ENCODE assay signal across 8 cellular contexts in the genomic region with DNA sequence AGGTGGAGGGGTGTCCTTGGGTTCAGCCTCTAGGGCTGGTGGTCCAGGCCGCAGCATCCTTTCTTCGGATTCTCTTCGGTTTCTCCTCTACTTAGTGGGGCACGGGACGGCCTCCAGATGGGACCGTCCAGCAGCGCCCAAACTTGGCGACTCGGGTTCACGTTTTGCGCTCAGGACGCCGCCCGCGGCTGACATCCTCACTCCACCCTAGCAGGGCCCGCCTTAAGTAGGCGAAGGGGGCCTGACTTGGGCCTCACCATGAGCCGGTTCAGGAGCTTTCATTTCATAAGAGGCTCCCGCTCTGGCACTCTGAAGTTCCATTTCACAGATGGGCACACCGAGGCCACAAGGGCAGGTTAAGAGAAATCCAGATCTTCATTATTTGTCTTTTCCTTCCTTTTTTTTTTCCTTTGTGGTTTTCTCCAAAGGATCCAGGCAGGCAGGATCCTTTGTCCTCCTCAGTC.
DNase-seq lines count a peak whose midpoint lies in the region; ATAC-seq and TF ChIP-seq lines count a peak whose summit lies in the region.

No MANE protein-coding gene starts in this region.

- H3K79me2 ChIP-seq in OCI-LY1 (ENCODE audit: insufficient read depth, low read length): no peaks in the 10 kb centered on the region

- H3K27me3 ChIP-seq in OCI-LY1 (ENCODE audit: insufficient read depth, low read length): peaks cover 12% of the 10 kb centered on the region; the same call in 1 of the 2 replicates
- peaks cover 0 to 15% (median 2%) of the 10 kb centered on the region in 4 donors for H3K27me3 ChIP-seq in esophagus muscularis mucosa
- no peaks in the 10 kb centered on the region for H3K27me3 ChIP-seq in sigmoid colon
- peaks cover 0 to 53% of the 10 kb centered on the region in 2 donors for H3K27me3 ChIP-seq in tibial artery

- H3K9ac ChIP-seq in OCI-LY1 (ENCODE audit: low read length): peak overlapping the region; percentile 64

- no peak overlapping the region for H3K27ac ChIP-seq in OCI-LY1 (ENCODE audit: low read depth, low read length, poor library complexity, severe bottlenecking)
- no peak overlapping the region for H3K27ac ChIP-seq in esophagus muscularis mucosa (replicated peaks in 1 of 4)
- H3K27ac ChIP-seq in sigmoid colon: peak overlapping the region in 2 of 4 donors; percentile 12 to 87
- no peak overlapping the region for H3K27ac ChIP-seq in tibial artery

- H3K27me3 Mint-ChIP-seq in activated naive CD4-positive, alpha-beta T cell treated with anti-CD3 and anti-CD28 coated beads for 36 hours (ENCODE audit: low read depth): peaks cover 17% of the 10 kb centered on the region

- no peaks in the 10 kb centered on the region for H3K9me3 Mint-ChIP-seq in activated naive CD4-positive, alpha-beta T cell treated with anti-CD3 and anti-CD28 coated beads for 36 hours

- no peaks in the 10 kb centered on the region for H4K20me1 ChIP-seq in OCI-LY1 (ENCODE audit: insufficient read depth, low read length)

- H2AFZ ChIP-seq in OCI-LY1 (ENCODE audit: low read length): no peak overlapping the region

- H3K4me1 ChIP-seq in OCI-LY1 (ENCODE audit: insufficient read depth, low read length, severe bottlenecking): peaks cover 26% of the 10 kb centered on the region
- peaks cover 17 to 39% (median 29%) of the 10 kb centered on the region in 4 donors for H3K4me1 ChIP-seq in esophagus muscularis mucosa
- peaks cover 0 to 47% (median 32%) of the 10 kb centered on the region in 4 donors for H3K4me1 ChIP-seq in sigmoid colon
- H3K4me1 ChIP-seq in tibial artery: peaks cover 0 to 40% (median 19%) of the 10 kb centered on the region in 4 donors

- CTCF ChIA-PET in activated naive CD4-positive, alpha-beta T cell treated with anti-CD3 and anti-CD28 coated beads for 36 hours (lab: Charles Lee): interaction anchor here (1.1 kb wide), 1 partner anchor 247 kb away, joined by 3 read pairs; no protein-coding TSS in a partner anchor

- H3K27ac Mint-ChIP-seq in activated naive CD4-positive, alpha-beta T cell treated with anti-CD3 and anti-CD28 coated beads for 36 hours: peak overlapping the region; percentile 24

- TF ChIP-seq POLR2A in esophagus muscularis mucosa (IDR thresholded peaks at IDR 0.05; ENCODE audit: low read depth) (no peak), sigmoid colon (IDR thresholded peaks at IDR 0.05) (no peak)

- peaks cover 18% of the 10 kb centered on the region for H3K4me1 Mint-ChIP-seq in activated naive CD4-positive, alpha-beta T cell treated with anti-CD3 and anti-CD28 coated beads for 36 hours (ENCODE audit: low read depth)

- H3K9me3 ChIP-seq in OCI-LY1 (ENCODE audit: low read length) (no peaks in the 10 kb centered on the region), esophagus muscularis mucosa (no peaks in the 10 kb centered on the region), sigmoid colon (no peaks in the 10 kb centered on the region), tibial artery (no peaks in the 10 kb centered on the region)

- peak overlapping the region; percentile 69 for H3K4me3 Mint-ChIP-seq in activated naive CD4-positive, alpha-beta T cell treated with anti-CD3 and anti-CD28 coated beads for 36 hours

- H3F3A ChIP-seq in OCI-LY1 (ENCODE audit: insufficient read depth, low read length): no peaks in the 10 kb centered on the region

- H3K4me2 ChIP-seq in OCI-LY1 (ENCODE audit: low read length): peak overlapping the region; percentile 79

- WGBS in esophagus muscularis mucosa: 74% methylated on average over 6 of the region's 20 CpGs
- WGBS in sigmoid colon, 2 donors: 9 to 37% methylated on average over 20 of the region's 20 CpGs

- no peak for TF ChIP-seq CTCF in OCI-LY1 (IDR thresholded peaks at IDR 0.05; ENCODE audit: low read length)
- no peak for TF ChIP-seq CTCF in esophagus muscularis mucosa (IDR thresholded peaks at IDR 0.05)
- TF ChIP-seq CTCF in sigmoid colon (IDR thresholded peaks at IDR 0.05): no peak
- no peak for TF ChIP-seq CTCF in tibial artery (IDR thresholded peaks at IDR 0.05)

- no peaks in the 10 kb centered on the region for H3K9me2 ChIP-seq in OCI-LY1 (ENCODE audit: low read depth, low read length)

- ATAC-seq in GM21737 (IDR thresholded peaks at IDR 0.05; ENCODE audit: unreplicated experiment): no peak

- TF ChIP-seq EP300 in esophagus muscularis mucosa (IDR thresholded peaks at IDR 0.05) (no peak), sigmoid colon (IDR thresholded peaks at IDR 0.05) (no peak)

- H3K4me3 ChIP-seq in OCI-LY1 (ENCODE audit: low read depth, low read length, poor library complexity, severe bottlenecking): peak overlapping the region; percentile 67
- peak overlapping the region; percentile 54 to 71 (median 55) for H3K4me3 ChIP-seq in esophagus muscularis mucosa
- peak overlapping the region in 3 of 4 donors; percentile 46 to 58 (median 58) for H3K4me3 ChIP-seq in sigmoid colon
- H3K4me3 ChIP-seq in tibial artery: peak overlapping the region in 1 of 2 donors; percentile 53

- no peaks in the 10 kb centered on the region for H3K36me3 ChIP-seq in OCI-LY1 (ENCODE audit: insufficient read depth, low read length)
- H3K36me3 ChIP-seq in esophagus muscularis mucosa: no peaks in the 10 kb centered on the region
- no peaks in the 10 kb centered on the region for H3K36me3 ChIP-seq in sigmoid colon
- H3K36me3 ChIP-seq in tibial artery: no peaks in the 10 kb centered on the region

- intact Hi-C loops in activated naive CD4-positive, alpha-beta T cell treated with anti-CD3 and anti-CD28 coated beads for 36 hours (cut with micrococcal nuclease): loop anchor here (2.0 to 5.0 kb wide), 3 partner anchors 43 to 213 kb away; no protein-coding TSS in a partner anchor
- intact Hi-C loops in esophagus muscularis mucosa (cut with DNase I): no loop called here
- intact Hi-C loops in sigmoid colon (cut with DNase I): loop anchor here (5.0 kb wide), 1 partner anchor 40 kb away; no protein-coding TSS in a partner anchor
- intact Hi-C loops in tibial artery (cut with DNase I; ENCODE audit: low total_unique reads): no loop called here

- DNase-seq in activated naive CD4-positive, alpha-beta T cell treated with anti-CD3 and anti-CD28 coated beads for 36 hours: no peak
- no peak for DNase-seq in activated naive CD4-positive, alpha-beta T cell treated with Interleukin-2 at 50 U/mL for 16 hours
- DNase-seq in esophagus muscularis mucosa (ENCODE audit: extremely low spot score) (no peak), sigmoid colon (no peak), NCI-H1694 treated with DMSO at 0.1 percent for 48 hours (lab: John Stamatoyannopoulos, UW) (no peak), tibial artery (no peak)

- no peaks in the 10 kb centered on the region for H3K36me3 Mint-ChIP-seq in activated naive CD4-positive, alpha-beta T cell treated with anti-CD3 and anti-CD28 coated beads for 36 hours (ENCODE audit: low read depth)

Comparison
In these comparisons a context has a peak if more than half of its experiments do, and no peak if none do; other contexts are left out.
1. intact Hi-C loops: an anchor here in activated naive CD4-positive, alpha-beta T cell treated with anti-CD3 and anti-CD28 coated beads for 36 hours (2.0 to 5.0 kb wide) and sigmoid colon (5.0 kb wide); none called in esophagus muscularis mucosa and tibial artery.